Comparison of ENCODE assay signal across 8 cellular contexts in the genomic region with DNA sequence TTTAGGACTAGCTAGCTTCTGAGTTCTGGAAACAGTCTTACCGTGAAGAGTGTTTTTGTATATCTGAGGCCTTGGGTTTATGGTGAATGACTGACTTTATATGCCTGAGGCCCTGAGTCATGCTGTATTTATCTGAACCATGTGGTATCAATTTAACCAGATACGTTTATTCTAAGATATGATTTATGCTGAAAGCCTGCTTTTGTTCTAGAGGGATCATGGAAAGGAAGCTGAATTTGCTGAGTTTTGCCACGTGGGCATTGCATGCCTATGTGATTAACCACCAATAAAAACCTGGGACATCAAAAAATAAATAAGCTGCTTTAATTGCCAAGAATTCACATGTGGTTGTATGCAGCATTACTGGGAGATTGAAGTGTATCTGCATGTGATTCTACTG.
DNase-seq lines count a peak whose midpoint lies in the region; TF ChIP-seq lines count a peak whose summit lies in the region.
"Not testable (repeated sequence)": the region's sequence is repeated elsewhere in the genome, so short reads cannot be mapped to it uniquely, and the experiment has no call there.

No MANE protein-coding gene starts in this region.

- peak; percentile 80 for DNase-seq in AG09319 (ENCODE audit: extremely low read depth, low read depth)
- peak; percentile 89 for DNase-seq in H4 (ENCODE audit: low spot score)
- peak; percentile 36 for DNase-seq in MG63
- peak; percentile 22 for DNase-seq in SK-N-SH
- peak; percentile 1 for DNase-seq in MCF 10A (ENCODE audit: unreplicated experiment)
- DNase-seq in fibroblast of peridontal ligament (ENCODE audit: extremely low read depth), result peak; percentile 97
- peak; percentile 67 for DNase-seq in kidney tubule cell (ENCODE audit: low spot score)
- DNase-seq in smooth muscle cell of the brain vasculature (ENCODE audit: low read depth, low spot score), result peak; percentile 41

- H2AFZ ChIP-seq in SK-N-SH (ENCODE audit: low read depth), result peak overlapping the region; percentile 76; the same call in 1 of the 2 replicates

- not testable (repeated sequence) for H3K4me1 Mint-ChIP-seq in MCF 10A (ENCODE audit: insufficient read depth, unreplicated experiment)

- H3K27me3 ChIP-seq in MG63; SK-N-SH (ENCODE audit: insufficient read depth): not testable (repeated sequence)

- intact Hi-C loops in MCF 10A (cut with micrococcal nuclease), result not testable (repeated sequence)

- H3F3A ChIP-seq in SK-N-SH (replicated peaks; ENCODE audit: insufficient read depth), result not testable (repeated sequence)

- CTCF ChIA-PET in SK-N-SH (lab: Yijun Ruan, JAX); MCF 10A (lab: Yijun Ruan, JAX): not testable (repeated sequence)

- not testable (repeated sequence) for H3K4me1 ChIP-seq in SK-N-SH (ENCODE audit: control insufficient read depth in 1 of 2, insufficient read depth in 2 of 2, low read depth in 1 of 2, low read length in 1 of 2)

- TF ChIP-seq RAD21 in SK-N-SH (IDR thresholded peaks at IDR 0.05; ENCODE audit: low read length), result not testable (repeated sequence)

- POLR2A ChIA-PET in SK-N-SH (lab: Yijun Ruan, JAX); MCF 10A (lab: Yijun Ruan, JAX): not testable (repeated sequence)

- not testable (repeated sequence) for H3K9me2 ChIP-seq in SK-N-SH

- H4K20me1 ChIP-seq in SK-N-SH (ENCODE audit: insufficient read depth), result not testable (repeated sequence)

- peak overlapping the region; percentile 13; the same call in 1 of the 2 replicates for H3K4me2 ChIP-seq in SK-N-SH

- H3K27ac ChIP-seq in SK-N-SH (ENCODE audit: low read depth in 2 of 2, low read length in 1 of 2), result peak overlapping the region; percentile 43 to 61; a peak in 3 of 4 replicates

- peak overlapping the region; percentile 52 for H3K27ac Mint-ChIP-seq in MCF 10A (ENCODE audit: low read depth, unreplicated experiment)

- BruUV-seq in MCF 10A (replicated peaks; lab: Mats Ljungman, UMichigan), result not testable (repeated sequence)

- H3K36me3 ChIP-seq in MG63; SK-N-SH (replicated peaks in 1 of 2; ENCODE audit: control insufficient read depth in 1 of 2, insufficient read depth in 2 of 2, low read length in 1 of 2): not testable (repeated sequence)

- WGBS in SK-N-SH (ENCODE audit: low lambda C conversion rate), result 2% methylated on average over 3 of the region's 3 CpGs

- not testable (repeated sequence) for H3K9me3 ChIP-seq in MG63, SK-N-SH

- TF ChIP-seq CTCF in AG09319 (IDR thresholded peaks at IDR 0.05; ENCODE audit: low read depth, low read length); SK-N-SH (IDR thresholded peaks at IDR 0.05); MCF 10A (IDR thresholded peaks at IDR 0.05; ENCODE audit: unreplicated experiment): not testable (repeated sequence)

- not testable (repeated sequence) for H3K79me2 ChIP-seq in SK-N-SH (ENCODE audit: insufficient read depth)

- H3K27me3 Mint-ChIP-seq in MCF 10A (ENCODE audit: insufficient read depth, unreplicated experiment), result not testable (repeated sequence)

- not testable (repeated sequence) for H3K9ac ChIP-seq in SK-N-SH

- not testable (repeated sequence) for H3K4me3 ChIP-seq in MG63; SK-N-SH (ENCODE audit: low read depth in 2 of 2, low read length in 1 of 2)

- not testable (repeated sequence) for H3K4me3 Mint-ChIP-seq in MCF 10A (ENCODE audit: unreplicated experiment)

- peak in 1 of 2 experiments; percentile 70; a peak in 1 of 4 replicates for TF ChIP-seq EP300 in SK-N-SH (IDR thresholded peaks at IDR 0.05; ENCODE audit: borderline replicate concordance in 1 of 2, low read depth in 1 of 2, low read length in 1 of 2)

- H3K9me3 Mint-ChIP-seq in MCF 10A (ENCODE audit: unreplicated experiment), result not testable (repeated sequence)

- H3K36me3 Mint-ChIP-seq in MCF 10A (ENCODE audit: insufficient read depth, unreplicated experiment), result not testable (repeated sequence)

TF ChIP-seq in SK-N-SH, 30 proteins besides CTCF, POLR2A, EP300 and RAD21:
- TF ChIP-seq TCF12 (IDR thresholded peaks at IDR 0.05), result peak; percentile 94
- TF ChIP-seq JUND (IDR thresholded peaks at IDR 0.05), result peak; percentile 79
- TF ChIP-seq, protein P1, sequence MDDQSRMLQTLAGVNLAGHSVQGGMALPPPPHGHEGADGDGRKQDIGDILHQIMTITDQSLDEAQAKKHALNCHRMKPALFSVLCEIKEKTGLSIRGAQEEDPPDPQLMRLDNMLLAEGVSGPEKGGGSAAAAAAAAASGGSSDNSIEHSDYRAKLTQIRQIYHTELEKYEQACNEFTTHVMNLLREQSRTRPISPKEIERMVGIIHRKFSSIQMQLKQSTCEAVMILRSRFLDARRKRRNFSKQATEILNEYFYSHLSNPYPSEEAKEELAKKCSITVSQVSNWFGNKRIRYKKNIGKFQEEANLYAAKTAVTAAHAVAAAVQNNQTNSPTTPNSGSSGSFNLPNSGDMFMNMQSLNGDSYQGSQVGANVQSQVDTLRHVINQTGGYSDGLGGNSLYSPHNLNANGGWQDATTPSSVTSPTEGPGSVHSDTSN (IDR thresholded peaks at IDR 0.05), result peak; percentile 86
- TF ChIP-seq, protein P2, sequence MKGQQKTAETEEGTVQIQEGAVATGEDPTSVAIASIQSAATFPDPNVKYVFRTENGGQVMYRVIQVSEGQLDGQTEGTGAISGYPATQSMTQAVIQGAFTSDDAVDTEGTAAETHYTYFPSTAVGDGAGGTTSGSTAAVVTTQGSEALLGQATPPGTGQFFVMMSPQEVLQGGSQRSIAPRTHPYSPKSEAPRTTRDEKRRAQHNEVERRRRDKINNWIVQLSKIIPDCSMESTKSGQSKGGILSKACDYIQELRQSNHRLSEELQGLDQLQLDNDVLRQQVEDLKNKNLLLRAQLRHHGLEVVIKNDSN (IDR thresholded peaks at IDR 0.05; ENCODE audit: borderline replicate concordance, low read depth), result peak; percentile 68
- TF ChIP-seq, protein P3, sequence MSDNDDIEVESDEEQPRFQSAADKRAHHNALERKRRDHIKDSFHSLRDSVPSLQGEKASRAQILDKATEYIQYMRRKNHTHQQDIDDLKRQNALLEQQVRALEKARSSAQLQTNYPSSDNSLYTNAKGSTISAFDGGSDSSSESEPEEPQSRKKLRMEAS (IDR thresholded peaks at IDR 0.05; ENCODE audit: low read depth), result peak; percentile 81
- TF ChIP-seq CHD2 (IDR thresholded peaks at IDR 0.05; ENCODE audit: low read length, partially characterized antibody), result peak; percentile 16
- TF ChIP-seq NFIC (IDR thresholded peaks at IDR 0.05; ENCODE audit: borderline replicate concordance), result peak; percentile 25; the same call in 1 of the 2 replicates
- peak; percentile 72; the same call in 1 of the 2 replicates for TF ChIP-seq FOSL2 (IDR thresholded peaks at IDR 0.05; ENCODE audit: borderline replicate concordance, low read depth)
- 0 out of 2 replicates have a peak, but pooled peaks have one; percentile 52 for TF ChIP-seq TEAD4 (IDR thresholded peaks at IDR 0.05; ENCODE audit: borderline replicate concordance, insufficient read depth)
- TF ChIP-seq GATA2 (CRISPR knock-in tag; IDR thresholded peaks at IDR 0.05), result 0 out of 2 replicates have a peak, but pooled peaks have one; percentile 2
- peak; percentile 30; the same call in 1 of the 2 replicates for TF ChIP-seq MXI1 (IDR thresholded peaks at IDR 0.05; ENCODE audit: low read depth, low read length)
- TF ChIP-seq MEF2A (IDR thresholded peaks at IDR 0.05; ENCODE audit: borderline replicate concordance, low read depth), result peak; percentile 21; the same call in 1 of the 2 replicates

Comparison
In these comparisons a context has a peak if more than half of its experiments do, and no peak if none do; other contexts are left out.
1. DNase-seq: peak in every context shown above with its lines; median percentile 97 in fibroblast of peridontal ligament; 89 in H4; 80 in AG09319; 67 in kidney tubule cell; 41 in smooth muscle cell of the brain vasculature; 36 in MG63; 22 in SK-N-SH; 1 in MCF 10A.